23 cellular contexts compared by ENCODE assay signal in genomic region chr11:85712953-85713352, GRCh38. TPM values are rescaled to one million over a fixed set of nuclear protein-coding genes. Genes with fewer than 3 reads are reported as not detected.
DNase-seq lines count a peak whose midpoint lies in the region; ATAC-seq, FAIRE-seq and TF ChIP-seq lines count a peak whose summit lies in the region.
"Had no signal": no experiment of that assay in that cellular context is flagged by ENCODE, and none has a peak within 500 bp of the region (broad histone marks: within the 10 kb centered on the region; RNA-seq: fewer than 3 reads in every experiment).

No MANE protein-coding gene starts in this region.

- peaks cover 3% of the 10 kb centered on the region for H3K4me1 ChIP-seq in astrocyte (ENCODE audit: insufficient read depth, low read length)
- H3K4me1 ChIP-seq: HAP-1, Peyer's patch had no signal

- H3K27me3 ChIP-seq in astrocyte (ENCODE audit: insufficient read depth, low read length), result no peaks in the 10 kb centered on the region
- H3K27me3 ChIP-seq: Peyer's patch had no signal

- ATAC-seq in GM18867 (IDR thresholded peaks at IDR 0.05; ENCODE audit: unreplicated experiment), result no peak
- ATAC-seq: HepG2 had no signal

- no peaks in the 10 kb centered on the region for H4K20me1 ChIP-seq in astrocyte (ENCODE audit: insufficient read depth, low read length)

- H3K36me3 Mint-ChIP-seq in HFFc6 (ENCODE audit: low read depth) (peaks cover 12% of the 10 kb centered on the region; the same call in 1 of the 2 replicates), astrocyte (ENCODE audit: low read depth, unreplicated experiment) (peaks cover 2% of the 10 kb centered on the region)

- peaks cover 35% of the 10 kb centered on the region for H3K4me1 Mint-ChIP-seq in HFFc6 (ENCODE audit: low read depth)
- peaks cover 17% of the 10 kb centered on the region for H3K4me1 Mint-ChIP-seq in astrocyte (ENCODE audit: low read depth, unreplicated experiment)

- DNase-seq in ACHN (peak; percentile 65), HFFc6 (peak; percentile 19), astrocyte (ENCODE audit: low read depth) (peak; percentile 35), kidney glomerular epithelial cell (lab: John Stamatoyannopoulos, UW) (peak; percentile 71), erythroblast (lab: John Stamatoyannopoulos, UW) (no peak), NCI-H774 (lab: John Stamatoyannopoulos, UW) (no peak), cerebellar nuclear complex (lab: John Stamatoyannopoulos, UW) (no peak)
- DNase-seq: KBM-7, MM.1S, NCI-H1048, NCI-H1436, NCI-H1930, NCI-H2227 treated with DMSO at 0.1 percent for 48 hours, NCI-H524, NCI-H82, Peyer's patch, Right ventricle myocardium superior had no signal

- H3K36me3 ChIP-seq in astrocyte (ENCODE audit: insufficient read depth, low read length), result no peaks in the 10 kb centered on the region
- H3K36me3 ChIP-seq: HAP-1, Peyer's patch had no signal

- FAIRE-seq in astrocyte (lab: Jason Lieb, UNC), result no peak
- FAIRE-seq: D721Med, HepG2 had no signal

- H3K4me2 ChIP-seq in astrocyte (ENCODE audit: low read length), result no peak overlapping the region

- no peak overlapping the region for H2AFZ ChIP-seq in astrocyte (ENCODE audit: low read depth, low read length)

- in situ Hi-C loops in ACHN (cut with HindIII; ENCODE audit: low pct_ligation_motif_present, low pct_unique_long_range_greater_than_20kb, low sequenced_read_pairs), result no loop called here

- no peaks in the 10 kb centered on the region for H3K9me3 ChIP-seq in astrocyte (ENCODE audit: insufficient read depth, low read depth, low read length)
- H3K9me3 ChIP-seq: HAP-1, Peyer's patch had no signal

- TF ChIP-seq CTCF in HFFc6 (IDR thresholded peaks at IDR 0.05) (no peak), astrocyte (IDR thresholded peaks at IDR 0.05; ENCODE audit: insufficient read depth, low read depth, low read length) (no peak)

- H3K27ac ChIP-seq in astrocyte (ENCODE audit: low read depth, low read length), result no peak overlapping the region
- H3K27ac ChIP-seq: 22Rv1, C4-2B, Peyer's patch had no signal

- H3K27ac Mint-ChIP-seq in HFFc6 (no peak overlapping the region), astrocyte (ENCODE audit: unreplicated experiment) (no peak overlapping the region)

- no peak for TF ChIP-seq POLR2A in erythroblast (IDR thresholded peaks at IDR 0.05; ENCODE audit: low read length)

- no peak overlapping the region for H3K9ac ChIP-seq in astrocyte (ENCODE audit: low read length)

- peaks cover 9% of the 10 kb centered on the region for H3K79me2 ChIP-seq in astrocyte (ENCODE audit: insufficient read depth, low read length)

- 0 out of 2 replicates have a peak, but pooled peaks cover 3% of the 10 kb centered on the region for H3K27me3 Mint-ChIP-seq in HFFc6 (ENCODE audit: insufficient read depth)
- no peaks in the 10 kb centered on the region for H3K27me3 Mint-ChIP-seq in astrocyte (ENCODE audit: low read depth, unreplicated experiment)

- no peak overlapping the region for H3K4me3 ChIP-seq in astrocyte (ENCODE audit: insufficient read depth, low read depth, low read length)
- H3K4me3 ChIP-seq: HAP-1, Peyer's patch had no signal

- H3K4me3 Mint-ChIP-seq in HFFc6 (no peak overlapping the region), astrocyte (ENCODE audit: unreplicated experiment) (no peak overlapping the region)

- H3K9me3 Mint-ChIP-seq in HFFc6 (no peaks in the 10 kb centered on the region), astrocyte (ENCODE audit: unreplicated experiment) (no peaks in the 10 kb centered on the region)

RNA-seq across cellular contexts. Expression of gene CCDC89, which starts 27.0 kb away (rescaled TPM):
- total RNA-seq in HFFc6 (2021; fragmentation: NEBNext Ultra II Directional; extraction: Animal tissue kit (Norgen Biotek cat#: 25700)), result 1 to 10 TPM; 1.7 to 3.5 (median 2.8) TPM
- 0.26 and 0.30 TPM in 2 replicates for total RNA-seq in astrocyte

RNA-seq across cellular contexts. Expression of gene CREBZF, which starts 48.0 kb away (rescaled TPM):
- 10 to 100 TPM; 16.1 to 18.9 (median 18.5) TPM for total RNA-seq in HFFc6 (2021; fragmentation: NEBNext Ultra II Directional; extraction: Animal tissue kit (Norgen Biotek cat#: 25700))
- total RNA-seq in astrocyte, result 28.6 and 31.0 TPM in 2 replicates

Comparison
In these comparisons a context has a peak if more than half of its experiments do, and no peak if none do; other contexts are left out.
1. DNase-seq: peak in ACHN (single experiment), HFFc6 (single experiment), astrocyte (single experiment) and kidney glomerular epithelial cell (single experiment); none in erythroblast (0 of 2), NCI-H774 (single experiment) and cerebellar nuclear complex (0 of 2).